ENCODE assay signal across 10 cellular contexts in genomic region chr3:149145926-149146325, GRCh38. TPM values are rescaled to one million over a fixed set of nuclear protein-coding genes. Genes with fewer than 3 reads are reported as not detected.
DNase-seq lines count a peak whose midpoint lies in the region; ATAC-seq and TF ChIP-seq lines count a peak whose summit lies in the region.
"Had no signal": no experiment of that assay in that cellular context is flagged by ENCODE, and none has a peak within 500 bp of the region (broad histone marks: within the 10 kb centered on the region; RNA-seq: fewer than 3 reads in every experiment).

No MANE protein-coding gene starts in this region.

- H3K27me3 ChIP-seq in left ventricle myocardium inferior (ENCODE audit: low read depth) (no peaks in the 10 kb centered on the region), sigmoid colon (no peaks in the 10 kb centered on the region)
- H3K27me3 ChIP-seq: MG63 had no signal

- H3K4me3 ChIP-seq in GM12864 (ENCODE audit: low read depth, low read length) (no peak overlapping the region), left ventricle myocardium inferior (no peak overlapping the region), sigmoid colon (no peak overlapping the region)
- H3K4me3 ChIP-seq: MG63 had no signal

- no peak for TF ChIP-seq POLR2A in sigmoid colon (IDR thresholded peaks at IDR 0.05)

- H3K27ac ChIP-seq in left ventricle myocardium inferior (replicated peaks) (peak overlapping the region; percentile 10), sigmoid colon (peak overlapping the region in 1 of 4 donors; percentile 32)

- H3K9me3 ChIP-seq in left ventricle myocardium inferior (replicated peaks): no peaks in the 10 kb centered on the region
- H3K9me3 ChIP-seq in sigmoid colon: no peaks in the 10 kb centered on the region
- H3K9me3 ChIP-seq: MG63 had no signal

- TF ChIP-seq CTCF in GM12864 (IDR thresholded peaks at IDR 0.05; ENCODE audit: low read depth, low read length, missing control alignments): no peak
- TF ChIP-seq CTCF in left ventricle myocardium inferior (IDR thresholded peaks at IDR 0.05; ENCODE audit: borderline replicate concordance): no peak
- TF ChIP-seq CTCF in sigmoid colon (IDR thresholded peaks at IDR 0.05): no peak

- H3K4me1 ChIP-seq in left ventricle myocardium inferior (no peaks in the 10 kb centered on the region), sigmoid colon (no peaks in the 10 kb centered on the region)

- WGBS in sigmoid colon, 2 donors: 69 to 95% methylated on average over 1 of the region's 1 CpG

- peak; percentile 71 for ATAC-seq in GM21717 (IDR thresholded peaks at IDR 0.05; ENCODE audit: unreplicated experiment)

- no peak for TF ChIP-seq EP300 in sigmoid colon (IDR thresholded peaks at IDR 0.05)

- DNase-seq in GM12864 (ENCODE audit: low read depth): peak; percentile 31
- peak; percentile 40 for DNase-seq in KG1 (lab: John Stamatoyannopoulos, UW)
- no peak for DNase-seq in left ventricle myocardium inferior
- no peak for DNase-seq in activated CD8-positive, alpha-beta memory T cell treated with anti-CD3 and anti-CD28 coated beads for 24 hours
- DNase-seq in SW480 (ENCODE audit: low spot score): no peak
- no peak for DNase-seq in sigmoid colon
- no peak for DNase-seq in nucleus accumbens (lab: John Stamatoyannopoulos, UW)
- DNase-seq: DND-41, MG63 had no signal

- intact Hi-C loops in left ventricle myocardium inferior (cut with micrococcal nuclease): no loop called here
- intact Hi-C loops in sigmoid colon (cut with DNase I): no loop called here

- H3K36me3 ChIP-seq in left ventricle myocardium inferior: peaks cover 64% of the 10 kb centered on the region
- peaks cover 0 to 44% (median 11%) of the 10 kb centered on the region in 4 donors for H3K36me3 ChIP-seq in sigmoid colon

RNA-seq across cellular contexts. Expression of gene HPS3, which starts 16.5 kb away (rescaled TPM):
- total RNA-seq in left ventricle myocardium inferior (5.6 TPM), sigmoid colon (10 to 100 TPM; 14.8 to 25.3 (median 16.4) TPM)
- 10 to 100 TPM in 1 of 3 donors, 1 to 10 TPM in 2; 7.8 to 12.3 (median 8.3) TPM for polyA plus RNA-seq in sigmoid colon

RNA-seq across cellular contexts. Expression of gene HLTF, which starts 59.6 kb away (rescaled TPM):
- total RNA-seq in left ventricle myocardium inferior (27.4 TPM), sigmoid colon (10 to 100 TPM; 24.4 to 43.9 (median 29.9) TPM)
- polyA plus RNA-seq in sigmoid colon: 1 to 10 TPM; 1.8 to 6.4 (median 3.5) TPM

Comparison
In these comparisons a context has a peak if more than half of its experiments do, and no peak if none do; other contexts are left out.
1. DNase-seq: peak in GM12864 (single experiment) and KG1 (single experiment); none in left ventricle myocardium inferior (single experiment), activated CD8-positive, alpha-beta memory T cell treated with anti-CD3 and anti-CD28 coated beads for 24 hours (single experiment), SW480 (single experiment), sigmoid colon (single experiment) and nucleus accumbens (0 of 56).